Comparison of ENCODE assay signal across 17 cellular contexts in the genomic region with DNA sequence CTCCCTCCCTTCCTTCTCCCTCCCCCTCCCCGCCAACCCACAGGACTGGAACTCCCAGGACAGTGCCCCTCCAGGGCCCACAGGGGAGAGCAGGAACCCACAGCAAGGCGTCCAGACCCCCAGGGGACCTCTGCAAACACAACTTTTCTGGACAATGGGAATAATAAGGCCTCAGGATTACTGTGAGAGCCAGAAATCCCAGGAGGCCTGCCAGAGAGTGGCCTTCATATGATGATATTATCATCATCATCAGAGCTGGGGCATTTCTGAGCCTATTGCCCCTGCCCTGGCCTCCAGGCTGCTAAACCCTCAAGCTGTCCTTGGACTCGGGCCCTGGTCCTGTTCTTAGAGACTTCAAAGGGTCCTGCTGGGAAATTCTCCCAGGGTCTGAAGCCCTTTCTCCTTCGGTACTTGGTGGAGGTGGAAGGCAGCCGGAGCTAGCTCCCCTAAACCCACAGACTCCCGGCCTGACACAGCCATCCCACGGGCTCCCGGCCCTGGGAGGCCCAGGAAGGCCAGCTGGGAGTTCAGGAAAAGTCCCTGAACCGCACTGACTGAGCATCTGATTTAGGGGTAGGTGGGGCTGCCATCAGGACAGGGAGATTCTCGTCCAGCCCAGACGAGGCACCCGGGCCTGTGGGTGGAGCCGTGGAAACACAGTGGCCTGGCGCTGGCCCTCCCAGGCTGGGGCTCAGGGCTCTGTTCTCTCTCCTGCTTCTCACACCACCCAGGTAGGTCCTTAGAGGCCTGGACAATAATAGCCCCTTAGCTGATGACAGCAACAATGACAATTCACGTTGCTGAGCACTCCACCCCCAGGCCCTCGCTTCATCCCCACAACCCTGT. TPM values are rescaled to one million over a fixed set of nuclear protein-coding genes. Genes with fewer than 3 reads are reported as not detected.
DNase-seq lines count a peak whose midpoint lies in the region; ATAC-seq and TF ChIP-seq lines count a peak whose summit lies in the region.
"Had no signal": no experiment of that assay in that cellular context is flagged by ENCODE, and none has a peak within 500 bp of the region (broad histone marks: within the 10 kb centered on the region; RNA-seq: fewer than 3 reads in every experiment).

No MANE protein-coding gene starts in this region.

- POLR2A ChIA-PET in Caco-2 (lab: Charles Lee): no interaction called here

- H3K9me2 ChIP-seq in MM.1S (replicated peaks; ENCODE audit: insufficient read depth, low read length): no peaks in the 10 kb centered on the region

- H3K36me3 ChIP-seq in Caco-2 (ENCODE audit: control insufficient read depth, insufficient read depth, low read length) (peaks cover 2% of the 10 kb centered on the region), MM.1S (replicated peaks; ENCODE audit: insufficient read depth, low read length) (peaks cover 6% of the 10 kb centered on the region), endodermal cell (ENCODE audit: control insufficient read depth, insufficient read depth, low read length) (no peaks in the 10 kb centered on the region)

- DNase-seq in Caco-2 (no peak), MM.1S (no peak), endodermal cell (peak; percentile 54), nephron progenitor cell (peak; percentile 39), NCI-H1436 (lab: John Stamatoyannopoulos, UW) (no peak), KG1 (lab: John Stamatoyannopoulos, UW) (no peak), T-helper 17 cell (no peak), NOMO-1 treated with DMSO at 0.1 percent for 48 hours (lab: John Stamatoyannopoulos, UW; ENCODE audit: unreplicated experiment) (no peak)
- DNase-seq: activated CD4-positive, alpha-beta T cell treated with anti-CD3 and anti-CD28 coated beads, Interleukin-2, amount 50 U/mL, for 48 hours; activated gamma-delta T cell; DND-41; mammary epithelial cell; NCI-H1694; occipital lobe; RPMI8226; spleen; substantia nigra had no signal

- no peaks in the 10 kb centered on the region for H4K20me1 ChIP-seq in MM.1S (ENCODE audit: insufficient read depth, low read length)

- H3K4me1 Mint-ChIP-seq in Caco-2 (ENCODE audit: low read depth, unreplicated experiment) (peaks cover 17% of the 10 kb centered on the region), endodermal cell (peaks cover 25% of the 10 kb centered on the region), nephron progenitor cell (peaks cover 64% of the 10 kb centered on the region), T-helper 17 cell (peaks cover 2% of the 10 kb centered on the region)

- H3K27me3 Mint-ChIP-seq in Caco-2 (ENCODE audit: insufficient read depth, unreplicated experiment) (no peaks in the 10 kb centered on the region), endodermal cell (ENCODE audit: insufficient read depth) (no peaks in the 10 kb centered on the region), nephron progenitor cell (ENCODE audit: low read depth, poor library complexity) (no peaks in the 10 kb centered on the region), T-helper 17 cell (no peaks in the 10 kb centered on the region)

- 85 to 89% methylated on average over 14 to 16 of the region's 16 CpGs for WGBS in endodermal cell (ENCODE audit: insufficient coverage in 1 of 2, insufficient read length in 1 of 2), 2 experiments

- H3K36me3 Mint-ChIP-seq in Caco-2 (ENCODE audit: insufficient read depth, unreplicated experiment): peaks cover 60% of the 10 kb centered on the region
- H3K36me3 Mint-ChIP-seq in endodermal cell (ENCODE audit: low read depth): no peaks in the 10 kb centered on the region
- H3K36me3 Mint-ChIP-seq in nephron progenitor cell (ENCODE audit: low read depth): no peaks in the 10 kb centered on the region
- H3K36me3 Mint-ChIP-seq in T-helper 17 cell (ENCODE audit: low read depth): no peaks in the 10 kb centered on the region

- H2AFZ ChIP-seq in MM.1S (ENCODE audit: low read length): no peak overlapping the region

- H3K4me2 ChIP-seq in MM.1S (ENCODE audit: low read depth, low read length): no peak overlapping the region

- peaks cover 59% of the 10 kb centered on the region for H3F3A ChIP-seq in MM.1S (ENCODE audit: insufficient read depth, low read length)

- CTCF ChIA-PET in Caco-2 (lab: Charles Lee): no interaction called here

- H3K9ac ChIP-seq in MM.1S (ENCODE audit: low read length) (no peak overlapping the region), endodermal cell (ENCODE audit: extremely low read depth, low read length, poor library complexity, severe bottlenecking) (no peak overlapping the region)

- H3K27me3 ChIP-seq in Caco-2 (replicated peaks; ENCODE audit: control insufficient read depth, insufficient read depth, low read length) (no peaks in the 10 kb centered on the region), MM.1S (replicated peaks; ENCODE audit: insufficient read depth, low read length) (no peaks in the 10 kb centered on the region), endodermal cell (ENCODE audit: control insufficient read depth, insufficient read depth, low read length, poor library complexity, severe bottlenecking) (no peaks in the 10 kb centered on the region)
- H3K27me3 ChIP-seq: spleen had no signal

- H3K4me1 ChIP-seq in Caco-2: peaks cover 9% of the 10 kb centered on the region
- H3K4me1 ChIP-seq in MM.1S (ENCODE audit: low read length): peaks cover 38% of the 10 kb centered on the region
- H3K4me1 ChIP-seq in endodermal cell (ENCODE audit: control insufficient read depth, insufficient read depth, low read length): peaks cover 6% of the 10 kb centered on the region

- H3K4me3 Mint-ChIP-seq in Caco-2 (ENCODE audit: unreplicated experiment): no peak overlapping the region
- no peak overlapping the region for H3K4me3 Mint-ChIP-seq in endodermal cell
- H3K4me3 Mint-ChIP-seq in nephron progenitor cell: no peak overlapping the region
- H3K4me3 Mint-ChIP-seq in T-helper 17 cell: no peak overlapping the region

- H3K27ac ChIP-seq in MM.1S (ENCODE audit: low read length) (peak overlapping the region; percentile 17; the same call in 1 of the 2 replicates), endodermal cell (ENCODE audit: low read depth, low read length) (no peak overlapping the region)
- H3K27ac ChIP-seq: spleen had no signal

- peak overlapping the region; percentile 82 for H3K27ac Mint-ChIP-seq in Caco-2 (ENCODE audit: unreplicated experiment)
- H3K27ac Mint-ChIP-seq in endodermal cell: peak overlapping the region; percentile 26
- peak overlapping the region; percentile 39 for H3K27ac Mint-ChIP-seq in nephron progenitor cell
- no peak overlapping the region for H3K27ac Mint-ChIP-seq in T-helper 17 cell

- intact Hi-C loops in Caco-2 (cut with micrococcal nuclease; ENCODE audit: unreplicated experiment): no loop called here

- no TSS peak for BruUV-seq in Caco-2 (replicated peaks; lab: Mats Ljungman, UMichigan)

- H3K9me3 ChIP-seq in Caco-2: no peaks in the 10 kb centered on the region
- H3K9me3 ChIP-seq in MM.1S (replicated peaks; ENCODE audit: insufficient read depth, low read length): no peaks in the 10 kb centered on the region
- H3K9me3 ChIP-seq in endodermal cell (ENCODE audit: control insufficient read depth, low read length): no peaks in the 10 kb centered on the region
- H3K9me3 ChIP-seq in T-helper 17 cell (ENCODE audit: control insufficient read depth, low read length, poor library complexity, severe bottlenecking): no peaks in the 10 kb centered on the region
- H3K9me3 ChIP-seq: spleen had no signal

- peaks cover 91% of the 10 kb centered on the region for H3K79me2 ChIP-seq in MM.1S (ENCODE audit: low read length)

- no peak overlapping the region for H3K4me3 ChIP-seq in Caco-2 (ENCODE audit: low read depth, low read length)
- no peak overlapping the region for H3K4me3 ChIP-seq in MM.1S (ENCODE audit: low read length)
- H3K4me3 ChIP-seq in endodermal cell (ENCODE audit: low read length): no peak overlapping the region
- H3K4me3 ChIP-seq: spleen had no signal

- TF ChIP-seq CTCF in Caco-2 (IDR thresholded peaks at IDR 0.05; ENCODE audit: insufficient read depth in 1 of 2, low read depth in 1 of 2, low read length in 1 of 2, severe bottlenecking in 1 of 2, unreplicated experiment in 1 of 2) (no peak), MM.1S (IDR thresholded peaks at IDR 0.05; ENCODE audit: low read length) (no peak), endodermal cell (conservative IDR thresholded peaks at IDR 0.05) (peak; percentile 33), nephron progenitor cell (IDR thresholded peaks at IDR 0.05) (no peak)

- ATAC-seq in T-helper 17 cell: no peak

- H3K9me3 Mint-ChIP-seq in Caco-2 (ENCODE audit: unreplicated experiment) (no peaks in the 10 kb centered on the region), endodermal cell (no peaks in the 10 kb centered on the region), nephron progenitor cell (no peaks in the 10 kb centered on the region)

RNA-seq across cellular contexts. Expression of a gene that starts 4.9 kb away (rescaled TPM):
- 19.5 and 26.4 TPM in 2 replicates for total RNA-seq in Caco-2 (2022)
- total RNA-seq in endodermal cell: 10 to 100 TPM in 1 of 2 donors, 1 to 10 TPM in 1; 9.7 to 17.4 TPM
- 7.7 TPM for polyA plus RNA-seq in endodermal cell (2013, experiment 1 of 2)
- polyA plus RNA-seq in endodermal cell (2013, experiment 2 of 2): 7.1 TPM
- total RNA-seq in T-helper 17 cell: 1 to 10 TPM; 2.4 to 2.6 TPM

RNA-seq across cellular contexts. Expression of a gene that starts 29.3 kb away (rescaled TPM):
- 69.5 and 76.7 TPM in 2 replicates for total RNA-seq in Caco-2 (2022)
- total RNA-seq in endodermal cell: 10 to 100 TPM; 51.6 to 59.6 TPM
- polyA plus RNA-seq in endodermal cell (2013, experiment 1 of 2): 31.9 TPM
- polyA plus RNA-seq in endodermal cell (2013, experiment 2 of 2): 28.2 TPM
- total RNA-seq in T-helper 17 cell: 10 to 100 TPM; 14.3 to 14.6 TPM

Comparison
In these comparisons a context has a peak if more than half of its experiments do, and no peak if none do; other contexts are left out.
1. DNase-seq: peak in endodermal cell (single experiment) and nephron progenitor cell (single experiment); none in Caco-2 (0 of 2), MM.1S (single experiment), NCI-H1436 (single experiment), KG1 (single experiment), T-helper 17 cell (0 of 3) and NOMO-1 treated with DMSO at 0.1 percent for 48 hours (single experiment).